In the genomic region with DNA sequence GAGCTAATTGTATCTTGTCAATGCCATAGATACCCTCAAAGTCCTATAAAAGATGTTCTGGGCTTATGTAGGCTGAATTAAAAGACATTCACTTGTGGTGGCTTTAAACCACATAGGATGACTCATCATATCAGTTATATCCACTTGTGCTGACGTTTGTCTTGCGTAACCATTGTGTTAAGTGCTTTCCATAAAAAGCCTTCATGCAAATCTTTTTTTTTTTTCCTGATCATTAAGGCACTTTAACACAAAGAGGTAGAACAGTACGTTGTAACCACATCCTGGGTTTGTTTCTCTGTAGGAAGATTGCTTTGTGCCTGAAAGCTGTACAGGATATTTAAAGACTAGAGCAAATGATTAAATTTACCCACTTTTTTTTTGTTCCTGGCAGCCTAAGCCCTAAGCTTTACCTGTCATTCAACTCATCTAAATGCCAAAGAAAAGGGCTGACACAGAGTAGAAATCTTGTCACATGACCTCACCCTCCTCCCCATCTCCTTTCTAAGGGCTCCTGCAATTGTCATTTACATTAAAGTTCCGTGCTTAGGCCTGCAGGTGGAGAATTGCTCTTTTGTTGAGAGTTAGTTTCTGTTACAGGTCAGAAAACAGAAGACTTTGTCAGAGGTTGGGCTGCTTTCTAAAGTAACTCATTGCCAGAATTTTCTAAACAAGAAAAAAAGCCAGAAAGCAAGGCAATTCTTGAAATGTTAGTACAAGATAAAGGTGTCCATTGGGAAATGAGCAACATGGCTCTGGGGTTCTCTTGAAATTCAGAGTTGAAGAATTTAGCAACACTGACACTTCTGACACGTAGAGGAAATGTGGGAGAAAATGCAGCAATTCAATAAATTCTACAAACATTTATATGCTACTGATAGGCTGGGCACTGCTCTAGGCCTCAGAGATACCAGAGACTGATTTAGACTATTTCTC, we compare ENCODE assay signal across 8 cellular contexts.
A peak's percentile ranks its signal among the peaks of the same experiment; 100 is the strongest.
DNase-seq lines count a peak whose midpoint lies in the region.

No MANE protein-coding gene starts in this region.

- no peak overlapping the region for H3K9ac ChIP-seq in endocrine pancreas (ENCODE audit: control insufficient read depth, insufficient read depth, low read length)

- no peak overlapping the region for H3K4me3 ChIP-seq in HAP-1
- peak overlapping the region; percentile 52 for H3K4me3 ChIP-seq in endocrine pancreas (ENCODE audit: control insufficient read depth, insufficient read depth, low read length)
- no peak overlapping the region for H3K4me3 ChIP-seq in neuron (ENCODE audit: low read length)

- peak overlapping the region; percentile 86 for H3K27ac ChIP-seq in KOPT-K1 (ENCODE audit: low read depth, low read length, poor library complexity, severe bottlenecking)

- H3K36me3 ChIP-seq in HAP-1 (replicated peaks) (no peaks in the 10 kb centered on the region), KOPT-K1 (ENCODE audit: insufficient read depth, low read length) (no peaks in the 10 kb centered on the region), endocrine pancreas (ENCODE audit: control insufficient read depth, insufficient read depth, low read length) (no peaks in the 10 kb centered on the region), neuron (ENCODE audit: insufficient read depth, low read length) (no peaks in the 10 kb centered on the region)

- in situ Hi-C loops in HAP-1 (cut with MboI; ENCODE audit: low sequenced_read_pairs): no loop called here
- in situ Hi-C loops in SK-MEL-5 (cut with HindIII; ENCODE audit: low pct_unique_long_range_greater_than_20kb, low sequenced_read_pairs): no loop called here

- H3K9me3 ChIP-seq in HAP-1 (no peaks in the 10 kb centered on the region), KOPT-K1 (ENCODE audit: insufficient read depth, low read length, poor library complexity, severe bottlenecking) (no peaks in the 10 kb centered on the region), endocrine pancreas (ENCODE audit: control insufficient read depth, low read length) (no peaks in the 10 kb centered on the region), neuron (ENCODE audit: low read length) (no peaks in the 10 kb centered on the region)

- DNase-seq in NCI-H446 treated with DMSO at 0.1 percent for 48 hours (lab: John Stamatoyannopoulos, UW) (peak; percentile 2), NCI-H446 (lab: John Stamatoyannopoulos, UW) (no peak), HAP-1 (ENCODE audit: low spot score in 2 of 2) (peak; percentile 15 to 17), SK-MEL-5 (ENCODE audit: low read depth, low spot score) (peak; percentile 85), cerebellar cortex (ENCODE audit: low spot score) (no peak)

- peak overlapping the region; percentile 70 for H2AFZ ChIP-seq in neuron (ENCODE audit: low read depth, low read length)

- H3K4me1 ChIP-seq in HAP-1 (no peaks in the 10 kb centered on the region; the same call in none of the 2 replicates), endocrine pancreas (ENCODE audit: control insufficient read depth, insufficient read depth, low read length) (peaks cover 19% of the 10 kb centered on the region), neuron (ENCODE audit: insufficient read depth, low read length) (peaks cover 24% of the 10 kb centered on the region)

- H3K27me3 ChIP-seq in HAP-1 (ENCODE audit: low read depth) (no peaks in the 10 kb centered on the region; the same call in 1 of the 2 replicates), endocrine pancreas (ENCODE audit: control insufficient read depth, insufficient read depth, low read length) (no peaks in the 10 kb centered on the region), neuron (ENCODE audit: insufficient read depth, low read length) (no peaks in the 10 kb centered on the region)

Comparison
In these comparisons a context has a peak if more than half of its experiments do, and no peak if none do; other contexts are left out.
1. DNase-seq: peak in NCI-H446 treated with DMSO at 0.1 percent for 48 hours (single experiment), HAP-1 (2 of 2) and SK-MEL-5 (single experiment); none in NCI-H446 (0 of 2) and cerebellar cortex (single experiment).